10 cellular contexts compared by ENCODE assay signal in genomic region chr17:58757162-58757613, GRCh38.
A peak's percentile ranks its signal among the peaks of the same experiment; 100 is the strongest.
DNase-seq lines count a peak whose midpoint lies in the region; ATAC-seq and TF ChIP-seq lines count a peak whose summit lies in the region.
"Had no signal": no experiment of that assay in that cellular context is flagged by ENCODE, and none has a peak within 500 bp of the region (broad histone marks: within the 10 kb centered on the region; RNA-seq: fewer than 3 reads in every experiment).

No MANE protein-coding gene starts in this region.

- H3F3A ChIP-seq in MM.1S (ENCODE audit: insufficient read depth, low read length): no peaks in the 10 kb centered on the region

- H2AFZ ChIP-seq in parathyroid adenoma: peak overlapping the region; percentile 96
- H2AFZ ChIP-seq in MM.1S (ENCODE audit: low read length): no peak overlapping the region

- no peaks in the 10 kb centered on the region for H3K36me3 ChIP-seq in effector memory CD4-positive, alpha-beta T cell (ENCODE audit: control insufficient read depth, insufficient read depth, low read length)
- H3K36me3 ChIP-seq in parathyroid adenoma (ENCODE audit: control insufficient read depth, insufficient read depth, low read length) (no peaks in the 10 kb centered on the region), MM.1S (replicated peaks; ENCODE audit: insufficient read depth, low read length) (no peaks in the 10 kb centered on the region)

- H3K9ac ChIP-seq in parathyroid adenoma: no peak overlapping the region
- H3K9ac ChIP-seq in MM.1S (ENCODE audit: low read length): no peak overlapping the region

- TF ChIP-seq CTCF in parathyroid adenoma (IDR thresholded peaks at IDR 0.05) (no peak), MM.1S (IDR thresholded peaks at IDR 0.05; ENCODE audit: low read length) (no peak)

- H3K27me3 ChIP-seq in effector memory CD4-positive, alpha-beta T cell (replicated peaks; ENCODE audit: control insufficient read depth, insufficient read depth, low read length, poor library complexity, severe bottlenecking): peaks cover 28% of the 10 kb centered on the region
- H3K27me3 ChIP-seq in parathyroid adenoma (ENCODE audit: control insufficient read depth, insufficient read depth, low read length) (no peaks in the 10 kb centered on the region), MM.1S (replicated peaks; ENCODE audit: insufficient read depth, low read length) (peaks cover 19% of the 10 kb centered on the region)

- peaks cover 11% of the 10 kb centered on the region for H3K4me1 ChIP-seq in effector memory CD4-positive, alpha-beta T cell (ENCODE audit: control insufficient read depth, insufficient read depth, low read length, poor library complexity, severe bottlenecking)
- H3K4me1 ChIP-seq in parathyroid adenoma: no peaks in the 10 kb centered on the region
- 0 out of 2 replicates have a peak, but pooled peaks cover 4% of the 10 kb centered on the region for H3K4me1 ChIP-seq in MM.1S (ENCODE audit: low read length)

- no peaks in the 10 kb centered on the region for H3K9me2 ChIP-seq in MM.1S (replicated peaks; ENCODE audit: insufficient read depth, low read length)

- H3K79me2 ChIP-seq in parathyroid adenoma: no peaks in the 10 kb centered on the region
- no peaks in the 10 kb centered on the region for H3K79me2 ChIP-seq in MM.1S (ENCODE audit: low read length)

- no peaks in the 10 kb centered on the region for H4K20me1 ChIP-seq in MM.1S (ENCODE audit: insufficient read depth, low read length)

- H3K4me2 ChIP-seq in parathyroid adenoma (ENCODE audit: low read length): no peak overlapping the region
- no peak overlapping the region for H3K4me2 ChIP-seq in MM.1S (ENCODE audit: low read depth, low read length)

- H3K4me3 ChIP-seq in effector memory CD4-positive, alpha-beta T cell (ENCODE audit: insufficient read depth, low read depth, low read length, poor library complexity, severe bottlenecking): peak overlapping the region; percentile 77
- peak overlapping the region; percentile 71 for H3K4me3 ChIP-seq in parathyroid adenoma (ENCODE audit: low read depth, low read length)
- H3K4me3 ChIP-seq in MM.1S (ENCODE audit: low read length): no peak overlapping the region

- no peak for ATAC-seq in GM19023 (IDR thresholded peaks at IDR 0.05; ENCODE audit: unreplicated experiment)

- no peaks in the 10 kb centered on the region for H3K9me3 ChIP-seq in effector memory CD4-positive, alpha-beta T cell (ENCODE audit: control insufficient read depth, low read length)
- H3K9me3 ChIP-seq in parathyroid adenoma (ENCODE audit: control insufficient read depth, low read length) (no peaks in the 10 kb centered on the region), MM.1S (replicated peaks; ENCODE audit: insufficient read depth, low read length) (no peaks in the 10 kb centered on the region)

- no peak overlapping the region for H3K27ac ChIP-seq in effector memory CD4-positive, alpha-beta T cell (ENCODE audit: insufficient read depth, low read length, poor library complexity, severe bottlenecking)
- H3K27ac ChIP-seq in parathyroid adenoma (no peak overlapping the region), MM.1S (ENCODE audit: low read length) (no peak overlapping the region)

- DNase-seq in NCI-H2171 treated with DMSO at 0.1 percent for 48 hours (lab: John Stamatoyannopoulos, UW) (peak; percentile 49), NCI-H2171 (lab: John Stamatoyannopoulos, UW) (no peak), NCI-H69 (lab: John Stamatoyannopoulos, UW) (peak; percentile 76), MM.1S (no peak)
- DNase-seq in effector memory CD4-positive, alpha-beta T cell: no peak
- DNase-seq in stimulated activated CD8-positive, alpha-beta memory T cell treated with anti-CD3 and anti-CD28 coated beads, Interleukin-4, amount 100 ng/mL, for 48 hours: no peak
- DNase-seq: AML-193, PC-3 had no signal

Comparison
In these comparisons a context has a peak if more than half of its experiments do, and no peak if none do; other contexts are left out.
1. DNase-seq: peak in NCI-H2171 treated with DMSO at 0.1 percent for 48 hours (single experiment) and NCI-H69 (single experiment); none in NCI-H2171 (single experiment), effector memory CD4-positive, alpha-beta T cell (0 of 3), stimulated activated CD8-positive, alpha-beta memory T cell treated with anti-CD3 and anti-CD28 coated beads, Interleukin-4, amount 100 ng/mL, for 48 hours (single experiment) and MM.1S (single experiment).